Comparison of ENCODE assay signal across 1 cellular context in genomic region chr11:13184295-13184794, GRCh38.
TF ChIP-seq lines count a peak whose summit lies in the region.

No MANE protein-coding gene starts in this region.

TF ChIP-seq in SK-N-SH treated with all-trans-retinoic acid at 6 μM for 48 hours, 23 proteins besides CTCF, POLR2A, EP300 and RAD21 (continued from another document):
- TF ChIP-seq BACH2 (CRISPR knock-in tag; IDR thresholded peaks at IDR 0.05; ENCODE audit: borderline replicate concordance) (no peak), TOX (CRISPR knock-in tag; IDR thresholded peaks at IDR 0.05; ENCODE audit: borderline replicate concordance) (no peak)
